19 cellular contexts compared by ENCODE assay signal in the genomic region with DNA sequence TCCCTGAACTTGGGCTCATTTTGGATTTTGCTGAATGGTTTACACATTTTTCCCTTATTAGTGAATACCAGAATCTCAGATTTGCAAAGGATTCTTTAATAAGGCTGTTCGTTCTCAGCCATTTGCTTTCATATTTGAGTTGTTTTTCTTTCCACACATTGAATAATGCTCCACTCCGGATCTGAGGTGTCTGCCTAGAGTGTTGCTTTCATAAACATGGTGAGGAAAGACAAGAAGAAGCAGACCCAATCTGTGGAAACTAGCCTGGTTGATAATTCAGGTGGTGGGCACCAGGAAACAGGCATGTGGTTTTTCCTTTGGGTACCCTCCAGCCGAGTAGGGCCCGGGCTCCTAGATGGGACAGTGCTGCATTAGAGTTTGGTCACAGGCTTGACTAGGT.
"Had no signal": no experiment of that assay in that cellular context is flagged by ENCODE, and none has a peak within 500 bp of the region (broad histone marks: within the 10 kb centered on the region; RNA-seq: fewer than 3 reads in every experiment).

No MANE protein-coding gene starts in this region.

- H3K9me3 ChIP-seq: SJSA1 had no signal

- H3K27me3 ChIP-seq: SJSA1 had no signal

- H3K4me1 ChIP-seq: SJSA1 had no signal

- DNase-seq: activated CD4-positive, alpha-beta T cell treated with anti-CD3 and anti-CD28 coated beads for 48 hours; activated CD4-positive, alpha-beta T cell treated with anti-CD3 and anti-CD28 coated beads, Interleukin-2, amount 50 U/mL, for 4 hours; activated CD4-positive, CD25-positive, alpha-beta regulatory T cell treated with anti-CD3 and anti-CD28 coated beads, Interleukin-2, amount 50 U/mL, for 72 hours; activated CD8-positive, alpha-beta memory T cell treated with anti-CD3 and anti-CD28 coated beads, Interleukin-2, amount 50 U/mL, for 48 hours; activated CD8-positive, alpha-beta T cell treated with anti-CD3 and anti-CD28 coated beads, Interleukin-2, amount 10 ng/mL, durations not matched to agents 7 days and 5 days; activated naive CD4-positive, alpha-beta T cell treated with anti-CD3 and anti-CD28 coated beads, Interleukin-2, amount 50 U/mL, for 16 hours; activated T-cell treated with anti-CD3 and anti-CD28 coated beads, Interleukin-2, amount 50 U/mL, for 1 hour; aorta; MM.1S; NCI-H1105; NCI-H1436; NCI-H1694 treated with DMSO at 0.1 percent for 48 hours; NCI-H2029 treated with DMSO at 0.1 percent for 48 hours; NCI-H510A treated with DMSO at 0.1 percent for 48 hours; NCI-H69; SHP77; SW 1271 had no signal

- H3K27ac ChIP-seq: SJSA1 had no signal

- H3K4me3 ChIP-seq: SJSA1 had no signal

- H3K36me3 ChIP-seq: SJSA1 had no signal

- ATAC-seq: activated CD8-positive, alpha-beta T cell treated with anti-CD3 and anti-CD28 coated beads, Interleukin-2, amount 10 ng/mL, durations not matched to agents 7 days and 5 days; SK-N-SH treated with all-trans-retinoic acid at 6 μM for 48 hours had no signal
